ENCODE assay signal across 1 cellular context in the genomic region with DNA sequence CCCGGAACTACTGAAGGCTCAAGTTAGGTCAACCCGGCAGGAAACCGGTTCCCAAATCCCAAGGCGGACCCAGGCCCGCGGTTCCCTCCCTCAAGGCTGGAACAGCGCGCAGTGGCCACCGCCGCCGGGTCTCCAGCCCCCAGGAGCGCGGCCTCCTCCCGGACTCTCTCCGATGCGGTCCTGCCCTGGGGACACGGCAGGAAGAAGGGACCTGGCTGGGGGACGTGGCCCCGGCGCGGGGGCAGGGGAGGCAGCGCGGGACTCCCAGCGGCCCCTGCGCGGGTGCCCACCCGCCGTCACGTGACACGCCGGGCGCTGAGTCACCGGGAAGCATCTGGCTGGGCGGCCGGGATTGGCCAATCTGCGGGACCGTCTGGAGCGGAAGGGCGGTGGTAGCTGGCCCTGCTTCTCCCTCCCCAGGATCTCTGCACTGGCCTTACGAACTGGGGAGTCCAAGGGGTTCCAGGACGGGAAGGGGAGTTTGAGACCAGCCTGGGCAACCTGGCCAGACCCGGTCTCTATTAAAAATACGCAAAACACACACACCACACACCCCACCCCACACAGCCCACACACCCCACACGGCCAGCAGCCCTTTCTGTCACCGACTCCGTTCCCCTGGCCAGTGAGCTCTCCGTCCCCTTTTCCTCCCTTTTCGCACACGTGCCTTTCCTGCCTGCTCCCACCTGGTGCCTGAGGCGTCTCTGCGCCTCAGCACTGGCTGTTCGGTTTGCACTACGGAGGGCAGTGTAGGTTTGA.
TF ChIP-seq lines count a peak whose summit lies in the region.

No MANE protein-coding gene starts in this region.

TF ChIP-seq in WTC11, 78 proteins besides CTCF, POLR2A, EP300 and RAD21 (continued from another document):
- TF ChIP-seq, protein P1, sequence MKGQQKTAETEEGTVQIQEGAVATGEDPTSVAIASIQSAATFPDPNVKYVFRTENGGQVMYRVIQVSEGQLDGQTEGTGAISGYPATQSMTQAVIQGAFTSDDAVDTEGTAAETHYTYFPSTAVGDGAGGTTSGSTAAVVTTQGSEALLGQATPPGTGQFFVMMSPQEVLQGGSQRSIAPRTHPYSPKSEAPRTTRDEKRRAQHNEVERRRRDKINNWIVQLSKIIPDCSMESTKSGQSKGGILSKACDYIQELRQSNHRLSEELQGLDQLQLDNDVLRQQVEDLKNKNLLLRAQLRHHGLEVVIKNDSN (CRISPR knock-in tag; IDR thresholded peaks at IDR 0.05): peak; percentile 98
- no peak for TF ChIP-seq ZNF317 (CRISPR knock-in tag; IDR thresholded peaks at IDR 0.05; ENCODE audit: borderline replicate concordance, low read depth)
- no peak for TF ChIP-seq ZNF138 (CRISPR knock-in tag; conservative IDR thresholded peaks at IDR 0.05)
- peak; percentile 71 for TF ChIP-seq ETV6 (CRISPR knock-in tag; IDR thresholded peaks at IDR 0.05)
- no peak for TF ChIP-seq JUN (CRISPR knock-in tag; IDR thresholded peaks at IDR 0.05)
